ENCODE assay signal across 15 cellular contexts in genomic region chr13:93172109-93172508, GRCh38. TPM values are rescaled to one million over a fixed set of nuclear protein-coding genes. Genes with fewer than 3 reads are reported as not detected.
DNase-seq lines count a peak whose midpoint lies in the region; ATAC-seq and TF ChIP-seq lines count a peak whose summit lies in the region.
"Had no signal": no experiment of that assay in that cellular context is flagged by ENCODE, and none has a peak within 500 bp of the region (broad histone marks: within the 10 kb centered on the region; RNA-seq: fewer than 3 reads in every experiment).

No MANE protein-coding gene starts in this region.

- no peaks in the 10 kb centered on the region for H3K27me3 Mint-ChIP-seq in type B pancreatic cell
- H3K27me3 Mint-ChIP-seq: activated B cell treated with CpG ODN at 0.5 μM for 24 hours; activated naive CD8-positive, alpha-beta T cell treated with anti-CD3 and anti-CD28 coated beads, Interleukin-2, amount 10 ng/mL, durations not matched to agents 7 days and 5 days had no signal

- no peak overlapping the region for H3K9ac ChIP-seq in OCI-LY3 (ENCODE audit: low read length)

- no peaks in the 10 kb centered on the region for H3K4me1 Mint-ChIP-seq in type B pancreatic cell (ENCODE audit: unreplicated experiment)
- H3K4me1 Mint-ChIP-seq: activated B cell treated with CpG ODN at 0.5 μM for 24 hours; activated naive CD8-positive, alpha-beta T cell treated with anti-CD3 and anti-CD28 coated beads, Interleukin-2, amount 10 ng/mL, durations not matched to agents 7 days and 5 days had no signal

- H3K4me3 ChIP-seq in OCI-LY3 (ENCODE audit: low read length), result no peak overlapping the region
- H3K4me3 ChIP-seq in heart left ventricle, result no peak overlapping the region

- no peak for ATAC-seq in foreskin keratinocyte
- no peak for ATAC-seq in heart left ventricle

- H3K36me3 ChIP-seq in OCI-LY3 (replicated peaks; ENCODE audit: low read depth, low read length) (no peaks in the 10 kb centered on the region), heart left ventricle (no peaks in the 10 kb centered on the region)

- H3K4me1 ChIP-seq in OCI-LY3 (ENCODE audit: low read length), result no peaks in the 10 kb centered on the region
- peaks cover 14% of the 10 kb centered on the region for H3K4me1 ChIP-seq in foreskin keratinocyte
- H3K4me1 ChIP-seq in heart left ventricle, result no peaks in the 10 kb centered on the region

- no peaks in the 10 kb centered on the region for H4K20me1 ChIP-seq in OCI-LY3 (ENCODE audit: insufficient read depth, low read length)

- TF ChIP-seq POLR2A in heart left ventricle (IDR thresholded peaks at IDR 0.05), result no peak

- H3K36me3 Mint-ChIP-seq in type B pancreatic cell, result no peaks in the 10 kb centered on the region
- H3K36me3 Mint-ChIP-seq: activated naive CD8-positive, alpha-beta T cell treated with anti-CD3 and anti-CD28 coated beads, Interleukin-2, amount 10 ng/mL, durations not matched to agents 7 days and 5 days had no signal

- WGBS in heart left ventricle, 4 donors, result 53 to 73% (median 68%) methylated on average over 1 of the region's 1 CpG

- H3K27me3 ChIP-seq in OCI-LY3 (ENCODE audit: low read depth, low read length) (no peaks in the 10 kb centered on the region), foreskin keratinocyte (no peaks in the 10 kb centered on the region), heart left ventricle (no peaks in the 10 kb centered on the region)

- no peak overlapping the region for H3K4me2 ChIP-seq in OCI-LY3 (ENCODE audit: low read length)

- no peak overlapping the region for H3K4me3 Mint-ChIP-seq in type B pancreatic cell
- H3K4me3 Mint-ChIP-seq: activated B cell treated with CpG ODN at 0.5 μM for 24 hours; activated naive CD8-positive, alpha-beta T cell treated with anti-CD3 and anti-CD28 coated beads, Interleukin-2, amount 10 ng/mL, durations not matched to agents 7 days and 5 days had no signal

- TF ChIP-seq CTCF in OCI-LY3 (IDR thresholded peaks at IDR 0.05; ENCODE audit: low read depth, low read length), result peak; percentile 32
- TF ChIP-seq CTCF in foreskin keratinocyte (conservative IDR thresholded peaks at IDR 0.05), result peak; percentile 28
- peak; percentile 70 for TF ChIP-seq CTCF in type B pancreatic cell (conservative IDR thresholded peaks at IDR 0.05)
- no peak for TF ChIP-seq CTCF in heart left ventricle (IDR thresholded peaks at IDR 0.05)

- intact Hi-C loops in heart left ventricle (cut with DNase I), result no loop called here

- no peak overlapping the region for H3K27ac Mint-ChIP-seq in type B pancreatic cell
- H3K27ac Mint-ChIP-seq: activated B cell treated with CpG ODN at 0.5 μM for 24 hours; activated naive CD8-positive, alpha-beta T cell treated with anti-CD3 and anti-CD28 coated beads, Interleukin-2, amount 10 ng/mL, durations not matched to agents 7 days and 5 days had no signal

- H3K9me3 Mint-ChIP-seq in type B pancreatic cell, result peaks cover 6% of the 10 kb centered on the region

- H3K27ac ChIP-seq in OCI-LY3 (ENCODE audit: low read length), result no peak overlapping the region
- H3K27ac ChIP-seq in foreskin keratinocyte, result no peak overlapping the region
- no peak overlapping the region for H3K27ac ChIP-seq in heart left ventricle
- H3K27ac ChIP-seq: epithelial cell of prostate had no signal

- H3K79me2 ChIP-seq in OCI-LY3 (ENCODE audit: low read length), result no peaks in the 10 kb centered on the region

- H2AFZ ChIP-seq in OCI-LY3 (ENCODE audit: low read depth, low read length), result no peak overlapping the region

- DNase-seq in NCI-H82 (lab: John Stamatoyannopoulos, UW), result peak; percentile 21
- no peak for DNase-seq in NCI-H82 treated with DMSO at 0.1 percent for 48 hours (lab: John Stamatoyannopoulos, UW; ENCODE audit: unreplicated experiment)
- no peak for DNase-seq in foreskin keratinocyte
- no peak for DNase-seq in type B pancreatic cell (ENCODE audit: extremely low spot score, unreplicated experiment)
- DNase-seq in heart left ventricle, result no peak
- DNase-seq in NCI-H1092 treated with DMSO at 0.1 percent for 48 hours (lab: John Stamatoyannopoulos, UW), result no peak
- DNase-seq in NCI-H1417 (lab: John Stamatoyannopoulos, UW), result no peak
- DNase-seq: activated B cell treated with CpG ODN at 0.5 μM for 24 hours; activated naive CD8-positive, alpha-beta T cell treated with anti-CD3 and anti-CD28 coated beads, Interleukin-2, amount 10 ng/mL, durations not matched to agents 7 days and 5 days; Calu3; NCI-H2107; occipital lobe; SW 1271 had no signal

- H3K9me3 ChIP-seq in OCI-LY3 (ENCODE audit: insufficient read depth, low read length), result no peaks in the 10 kb centered on the region
- peaks cover 0 to 4% (median 0%) of the 10 kb centered on the region in 12 donors for H3K9me3 ChIP-seq in heart left ventricle

RNA-seq across cellular contexts. Expression of gene GPC6, which starts 54.5 kb away (rescaled TPM):
- 1.0 and 1.1 TPM in 2 replicates for total RNA-seq in foreskin keratinocyte
- 0.13 and 0.23 TPM in 2 replicates for polyA plus RNA-seq in foreskin keratinocyte
- total RNA-seq in type B pancreatic cell (ENCODE audit: low replicate concordance), result 8.4 and 30.5 TPM in 2 replicates
- total RNA-seq in heart left ventricle, result 1 to 10 TPM in 7 of 9 donors, under 1 TPM in 2; 0.44 to 6.2 (median 2.3) TPM
- under 1 TPM; 0.08 to 0.93 TPM for polyA plus RNA-seq in heart left ventricle
- total RNA-seq: activated B cell treated with CpG ODN at 0.5 μM for 24 hours; activated naive CD8-positive, alpha-beta T cell treated with anti-CD3 and anti-CD28 coated beads, Interleukin-2, amount 10 ng/mL, durations not matched to agents 7 days and 5 days; Calu3 had no signal

Comparison
In these comparisons a context has a peak if more than half of its experiments do, and no peak if none do; other contexts are left out.
1. CTCF ChIP-seq: peak in OCI-LY3 (single experiment), foreskin keratinocyte (single experiment) and type B pancreatic cell (single experiment); none in heart left ventricle (0 of 12).